1 cellular context compared by ENCODE assay signal in genomic region chr3:44923634-44924033, GRCh38.
TF ChIP-seq lines count a peak whose summit lies in the region.

No MANE protein-coding gene starts in this region.

TF ChIP-seq in GM12878, 131 proteins besides CTCF, POLR2A, EP300 and RAD21:
- TF ChIP-seq SPI1 (IDR thresholded peaks at IDR 0.05; ENCODE audit: borderline replicate concordance, insufficient read depth, low read depth, low read length) (peak; percentile 42; the same call in 1 of the 2 replicates), IRF5 (IDR thresholded peaks at IDR 0.05; ENCODE audit: borderline replicate concordance) (no peak)
